In the genomic region with DNA sequence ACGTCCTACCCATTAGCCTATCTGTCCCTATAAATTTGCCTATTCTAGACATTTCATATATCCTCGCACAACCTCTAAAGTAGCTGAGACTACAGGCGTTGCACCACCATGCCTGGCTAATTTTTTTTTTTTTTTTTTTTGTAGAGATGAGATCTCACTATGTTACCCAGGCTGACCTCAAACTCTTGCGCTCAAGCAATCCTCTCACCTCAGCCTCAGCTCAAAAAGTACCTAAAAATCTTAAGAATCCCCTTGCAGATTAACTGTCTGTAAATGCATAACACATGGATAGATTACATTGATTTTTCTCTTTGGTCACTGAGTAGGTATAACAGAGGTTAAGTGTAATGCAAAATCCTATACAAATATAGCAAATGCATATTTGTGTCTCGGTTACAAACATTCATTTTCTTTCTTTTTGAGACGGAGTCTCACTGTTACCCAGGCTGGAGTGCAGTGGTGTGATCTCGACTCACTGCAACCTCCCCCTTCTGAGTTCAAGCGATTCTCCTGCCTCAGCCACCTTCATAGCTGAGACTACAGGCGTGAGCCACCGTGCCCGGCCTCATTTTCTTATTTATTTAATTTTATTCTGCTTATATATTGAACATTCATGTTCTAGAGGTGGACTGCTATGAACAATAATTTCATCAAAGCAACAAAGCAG, we compare ENCODE assay signal across 20 cellular contexts. TPM values are rescaled to one million over a fixed set of nuclear protein-coding genes. Genes with fewer than 3 reads are reported as not detected.
DNase-seq lines count a peak whose midpoint lies in the region; ATAC-seq, FAIRE-seq and TF ChIP-seq lines count a peak whose summit lies in the region.
"Had no signal": no experiment of that assay in that cellular context is flagged by ENCODE, and none has a peak within 500 bp of the region (broad histone marks: within the 10 kb centered on the region; RNA-seq: fewer than 3 reads in every experiment).

No MANE protein-coding gene starts in this region.

- TF ChIP-seq CTCF in Loucy (conservative IDR thresholded peaks at IDR 0.05; ENCODE audit: low read length) (no peak), tibial artery (IDR thresholded peaks at IDR 0.05) (no peak)

- no peaks in the 10 kb centered on the region for H3K27me3 ChIP-seq in Loucy (ENCODE audit: insufficient read depth, low read length, poor library complexity, severe bottlenecking)
- H3K27me3 ChIP-seq in tibial artery: no peaks in the 10 kb centered on the region
- H3K27me3 ChIP-seq: BLaER1 treated with 17β-estradiol and CSF1 and Interleukin-3, amounts not matched to agents 10 nM and 100 nM had no signal

- peaks cover 5% of the 10 kb centered on the region for H3K27me3 Mint-ChIP-seq in activated CD4-positive, alpha-beta T cell treated with anti-CD3 and anti-CD28 coated beads, Interleukin-2, amount 10 ng/mL, durations not matched to agents 24 days and 14 days
- H3K27me3 Mint-ChIP-seq in effector memory CD8-positive, alpha-beta T cell: no peaks in the 10 kb centered on the region
- H3K27me3 Mint-ChIP-seq: B cell had no signal

- peak; percentile 65 for ATAC-seq in effector memory CD8-positive, alpha-beta T cell (replicated peaks)
- ATAC-seq: CD8-positive, alpha-beta T cell had no signal

- peak; percentile 44 for DNase-seq in activated CD4-positive, alpha-beta T cell treated with anti-CD3 and anti-CD28 coated beads, Interleukin-2, amount 10 ng/mL, durations not matched to agents 24 days and 14 days
- DNase-seq in activated CD4-positive, alpha-beta T cell treated with anti-CD3 and anti-CD28 coated beads, Interleukin-2, amount 50 U/mL, for 1 hour: no peak
- no peak for DNase-seq in effector memory CD8-positive, alpha-beta T cell
- DNase-seq in frontal cortex (ENCODE audit: low spot score in 2 of 2) (no peak), head of caudate nucleus (no peak), tibial artery (no peak)
- DNase-seq: Calu3; CD8-positive, alpha-beta T cell; DMS79 treated with DMSO at 0.1 percent for 48 hours; GF-D8; IMR-90 had no signal

- no peaks in the 10 kb centered on the region for H3F3A ChIP-seq in Loucy (ENCODE audit: low read depth)

- no peaks in the 10 kb centered on the region for H3K9me3 ChIP-seq in Loucy (ENCODE audit: insufficient read depth, low read depth, low read length)
- no peaks in the 10 kb centered on the region for H3K9me3 ChIP-seq in tibial artery
- H3K9me3 ChIP-seq: HAP-1 had no signal

- H3K27ac Mint-ChIP-seq in activated CD4-positive, alpha-beta T cell treated with anti-CD3 and anti-CD28 coated beads, Interleukin-2, amount 10 ng/mL, durations not matched to agents 24 days and 14 days: no peak overlapping the region
- peak overlapping the region in 1 of 2 donors; percentile 12 for H3K27ac Mint-ChIP-seq in effector memory CD8-positive, alpha-beta T cell
- H3K27ac Mint-ChIP-seq: B cell; CD8-positive, alpha-beta T cell had no signal

- no peaks in the 10 kb centered on the region for H3K36me3 ChIP-seq in Loucy (ENCODE audit: insufficient read depth, low read length)
- no peaks in the 10 kb centered on the region for H3K36me3 ChIP-seq in tibial artery
- H3K36me3 ChIP-seq: BLaER1 treated with 17β-estradiol and CSF1 and Interleukin-3, amounts not matched to agents 10 nM and 100 nM; HAP-1 had no signal

- H2AFZ ChIP-seq in Loucy (ENCODE audit: low read length): peak overlapping the region; percentile 39; the same call in 1 of the 2 replicates

- H3K4me1 ChIP-seq in Loucy (ENCODE audit: insufficient read depth, low read length, poor library complexity, severe bottlenecking) (no peaks in the 10 kb centered on the region), tibial artery (no peaks in the 10 kb centered on the region)
- H3K4me1 ChIP-seq: BLaER1 treated with 17β-estradiol and CSF1 and Interleukin-3, amounts not matched to agents 10 nM and 100 nM; HAP-1 had no signal

- H3K9me2 ChIP-seq in Loucy (replicated peaks; ENCODE audit: low read depth, low read length): no peaks in the 10 kb centered on the region

- H3K27ac ChIP-seq in tibial artery: no peak overlapping the region
- H3K27ac ChIP-seq: 22Rv1; BLaER1 treated with 17β-estradiol and CSF1 and Interleukin-3, amounts not matched to agents 10 nM and 100 nM had no signal

- H3K36me3 Mint-ChIP-seq in activated CD4-positive, alpha-beta T cell treated with anti-CD3 and anti-CD28 coated beads, Interleukin-2, amount 10 ng/mL, durations not matched to agents 24 days and 14 days (ENCODE audit: low read depth): no peaks in the 10 kb centered on the region
- H3K36me3 Mint-ChIP-seq in effector memory CD8-positive, alpha-beta T cell (ENCODE audit: insufficient read depth): no peaks in the 10 kb centered on the region
- H3K36me3 Mint-ChIP-seq: CD8-positive, alpha-beta T cell had no signal

- no peaks in the 10 kb centered on the region for H3K79me2 ChIP-seq in Loucy (ENCODE audit: insufficient read depth, low read length)

- H3K9me3 Mint-ChIP-seq in activated CD4-positive, alpha-beta T cell treated with anti-CD3 and anti-CD28 coated beads, Interleukin-2, amount 10 ng/mL, durations not matched to agents 24 days and 14 days: no peaks in the 10 kb centered on the region
- H3K9me3 Mint-ChIP-seq in effector memory CD8-positive, alpha-beta T cell: no peaks in the 10 kb centered on the region

- H3K4me2 ChIP-seq in Loucy (ENCODE audit: low read depth, low read length, poor library complexity, severe bottlenecking): no peak overlapping the region
- H3K4me2 ChIP-seq: BLaER1 treated with 17β-estradiol and CSF1 and Interleukin-3, amounts not matched to agents 10 nM and 100 nM had no signal

- H3K4me1 Mint-ChIP-seq in activated CD4-positive, alpha-beta T cell treated with anti-CD3 and anti-CD28 coated beads, Interleukin-2, amount 10 ng/mL, durations not matched to agents 24 days and 14 days: no peaks in the 10 kb centered on the region
- peaks cover 0 to 6% of the 10 kb centered on the region in 2 donors for H3K4me1 Mint-ChIP-seq in effector memory CD8-positive, alpha-beta T cell (ENCODE audit: low read depth in 2 of 2)
- H3K4me1 Mint-ChIP-seq: B cell had no signal

- FAIRE-seq in frontal cortex (lab: Jason Lieb, UNC): no peak
- FAIRE-seq: GM19239, HTR-8/SVneo had no signal

- no peak overlapping the region for H3K4me3 Mint-ChIP-seq in activated CD4-positive, alpha-beta T cell treated with anti-CD3 and anti-CD28 coated beads, Interleukin-2, amount 10 ng/mL, durations not matched to agents 24 days and 14 days
- peak overlapping the region in 1 of 2 donors; percentile 7 for H3K4me3 Mint-ChIP-seq in effector memory CD8-positive, alpha-beta T cell
- H3K4me3 Mint-ChIP-seq: B cell; CD8-positive, alpha-beta T cell had no signal

- H3K4me3 ChIP-seq in Loucy (ENCODE audit: low read length, poor library complexity, severe bottlenecking): no peak overlapping the region
- H3K4me3 ChIP-seq in tibial artery: no peak overlapping the region
- H3K4me3 ChIP-seq: BLaER1 treated with 17β-estradiol and CSF1 and Interleukin-3, amounts not matched to agents 10 nM and 100 nM; HAP-1 had no signal

- intact Hi-C loops in activated CD4-positive, alpha-beta T cell treated with anti-CD3 and anti-CD28 coated beads, Interleukin-2, amount 10 ng/mL, durations not matched to agents 24 days and 14 days (cut with micrococcal nuclease): no loop called here
- intact Hi-C loops in head of caudate nucleus (cut with DNase I): no loop called here
- intact Hi-C loops in tibial artery (cut with DNase I; ENCODE audit: low total_unique reads): no loop called here

- no peak overlapping the region for H3K9ac ChIP-seq in Loucy (ENCODE audit: low read depth, low read length, poor library complexity, severe bottlenecking)
- H3K9ac ChIP-seq: BLaER1 treated with 17β-estradiol and CSF1 and Interleukin-3, amounts not matched to agents 10 nM and 100 nM had no signal

- no peaks in the 10 kb centered on the region for H4K20me1 ChIP-seq in Loucy (ENCODE audit: insufficient read depth, low read length, poor library complexity, severe bottlenecking)
- H4K20me1 ChIP-seq: BLaER1 treated with 17β-estradiol and CSF1 and Interleukin-3, amounts not matched to agents 10 nM and 100 nM had no signal

RNA-seq across cellular contexts. Expression of a gene that starts 2.3 kb away (rescaled TPM):
- total RNA-seq in activated CD4-positive, alpha-beta T cell treated with anti-CD3 and anti-CD28 coated beads, Interleukin-2, amount 10 ng/mL, durations not matched to agents 24 days and 14 days: not detected in 2 replicates
- 0.82 TPM for total RNA-seq in frontal cortex
- total RNA-seq: A673; Calu3; CD8-positive, alpha-beta T cell; H4; IMR-90 had no signal

RNA-seq across cellular contexts. Expression of a gene that starts 21.4 kb away (rescaled TPM):
- total RNA-seq in activated CD4-positive, alpha-beta T cell treated with anti-CD3 and anti-CD28 coated beads, Interleukin-2, amount 10 ng/mL, durations not matched to agents 24 days and 14 days: 19.6 and 19.8 TPM in 2 replicates
- total RNA-seq in frontal cortex: 5.3 TPM

RNA-seq across cellular contexts. Expression of a gene that starts 47.2 kb away (rescaled TPM):
- total RNA-seq in activated CD4-positive, alpha-beta T cell treated with anti-CD3 and anti-CD28 coated beads, Interleukin-2, amount 10 ng/mL, durations not matched to agents 24 days and 14 days: 26.9 and 28.3 TPM in 2 replicates
- total RNA-seq in frontal cortex: 6.9 TPM
